9 cellular contexts compared by ENCODE assay signal in the genomic region with DNA sequence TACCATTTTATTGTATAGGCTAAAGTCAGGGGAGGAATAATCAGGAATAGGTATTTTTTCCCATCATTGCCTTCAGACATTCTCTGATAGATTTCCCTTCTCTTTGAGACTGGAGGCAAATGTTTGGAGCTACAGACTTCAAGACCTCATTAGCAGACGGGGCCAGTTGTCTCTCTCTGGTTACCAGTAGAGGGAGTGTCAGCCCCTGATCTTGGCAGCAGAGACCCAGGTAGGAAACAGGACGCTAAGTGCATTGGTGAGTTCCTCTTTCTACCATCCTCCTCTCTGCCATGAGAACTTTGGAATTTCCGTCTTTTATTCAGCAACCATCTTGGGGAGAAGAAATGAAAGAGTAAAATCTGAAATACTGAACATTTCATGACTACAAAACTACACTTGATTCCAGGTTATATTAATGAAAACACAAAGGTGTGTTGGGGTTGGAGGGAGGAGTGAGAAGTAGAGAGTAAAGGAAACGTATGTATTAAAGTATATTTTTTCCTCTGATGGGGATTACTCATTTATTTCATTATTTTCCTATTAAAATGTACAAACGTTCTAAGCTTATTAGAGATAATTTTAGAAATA.
DNase-seq lines count a peak whose midpoint lies in the region; ATAC-seq and TF ChIP-seq lines count a peak whose summit lies in the region.
"Had no signal": no experiment of that assay in that cellular context is flagged by ENCODE, and none has a peak within 500 bp of the region (broad histone marks: within the 10 kb centered on the region; RNA-seq: fewer than 3 reads in every experiment).

No MANE protein-coding gene starts in this region.

- H3K9ac ChIP-seq in PC-3 (ENCODE audit: low read length): no peak overlapping the region

- no peak overlapping the region for H2AFZ ChIP-seq in PC-3 (ENCODE audit: low read length)

- CTCF ChIA-PET in PC-3 (lab: Charles Lee): no interaction called here
- CTCF ChIA-PET in activated CD4-positive, alpha-beta memory T cell treated with anti-CD3 and anti-CD28 coated beads for 36 hours (lab: Charles Lee): no interaction called here

- H3K4me3 ChIP-seq in PC-3 (ENCODE audit: low read length): no peak overlapping the region

- H3K9me3 ChIP-seq in PC-3 (ENCODE audit: low read length): no peaks in the 10 kb centered on the region

- H3F3A ChIP-seq in PC-3 (ENCODE audit: low read length, unreplicated experiment): no peaks in the 10 kb centered on the region

- H3K27ac Mint-ChIP-seq in activated CD4-positive, alpha-beta memory T cell treated with anti-CD3 and anti-CD28 coated beads for 36 hours: no peak overlapping the region
- H3K27ac Mint-ChIP-seq: naive B cell had no signal

- no TSS peak for BruUV-seq in PC-3 (replicated peaks; lab: Mats Ljungman, UMichigan)

- H4K20me1 ChIP-seq in PC-3 (ENCODE audit: low read length): no peaks in the 10 kb centered on the region

- DNase-seq in PC-3: peak; percentile 60
- peak; percentile 65 for DNase-seq in globus pallidus (ENCODE audit: low spot score)
- DNase-seq in stimulated activated CD4-positive, alpha-beta T cell treated with anti-CD3 and anti-CD28 coated beads, Interleukin-15, amount 100 ng/mL, for 24 hours: no peak
- no peak for DNase-seq in activated CD4-positive, alpha-beta T cell treated with anti-CD3 and anti-CD28 coated beads, Interleukin-2, amount 50 U/mL, for 1 hour
- DNase-seq in activated CD4-positive, alpha-beta memory T cell treated with anti-CD3 and anti-CD28 coated beads for 36 hours: no peak
- DNase-seq: naive B cell had no signal

- no peak overlapping the region for H3K4me2 ChIP-seq in PC-3 (ENCODE audit: low read length)

- no peaks in the 10 kb centered on the region for H3K4me1 Mint-ChIP-seq in activated CD4-positive, alpha-beta memory T cell treated with anti-CD3 and anti-CD28 coated beads for 36 hours (ENCODE audit: low read depth)
- H3K4me1 Mint-ChIP-seq: naive B cell had no signal

- H3K36me3 Mint-ChIP-seq in activated CD4-positive, alpha-beta memory T cell treated with anti-CD3 and anti-CD28 coated beads for 36 hours: no peaks in the 10 kb centered on the region
- H3K36me3 Mint-ChIP-seq: naive B cell had no signal

- no peak overlapping the region for H3K27ac ChIP-seq in PC-3 (ENCODE audit: low read length)

- peaks cover 14% of the 10 kb centered on the region; the same call in 1 of the 2 replicates for H3K27me3 ChIP-seq in PC-3 (ENCODE audit: low read length)

- peak; percentile 54 for ATAC-seq in GM21447 (IDR thresholded peaks at IDR 0.05; ENCODE audit: unreplicated experiment)
- ATAC-seq in HG03565 (IDR thresholded peaks at IDR 0.05; ENCODE audit: unreplicated experiment): peak; percentile 76
- ATAC-seq in PC-3: peak; percentile 81

- no peaks in the 10 kb centered on the region for H3K79me2 ChIP-seq in PC-3 (ENCODE audit: low read length)

- H3K27me3 Mint-ChIP-seq in activated CD4-positive, alpha-beta memory T cell treated with anti-CD3 and anti-CD28 coated beads for 36 hours: no peaks in the 10 kb centered on the region

- no peaks in the 10 kb centered on the region for H3K4me1 ChIP-seq in PC-3 (ENCODE audit: insufficient read depth, low read length)

- H3K4me3 Mint-ChIP-seq in activated CD4-positive, alpha-beta memory T cell treated with anti-CD3 and anti-CD28 coated beads for 36 hours: no peak overlapping the region
- H3K4me3 Mint-ChIP-seq: naive B cell had no signal

- no peaks in the 10 kb centered on the region for H3K9me3 Mint-ChIP-seq in activated CD4-positive, alpha-beta memory T cell treated with anti-CD3 and anti-CD28 coated beads for 36 hours
- H3K9me3 Mint-ChIP-seq: naive B cell had no signal

- H3K9me2 ChIP-seq in PC-3 (replicated peaks; ENCODE audit: low read length): no peaks in the 10 kb centered on the region

- intact Hi-C loops in PC-3 (cut with micrococcal nuclease): no loop called here
- intact Hi-C loops in activated CD4-positive, alpha-beta memory T cell treated with anti-CD3 and anti-CD28 coated beads for 36 hours (cut with micrococcal nuclease): no loop called here

- POLR2A ChIA-PET in PC-3 (lab: Charles Lee; ENCODE audit: unreplicated experiment): no interaction called here
- POLR2A ChIA-PET in activated CD4-positive, alpha-beta memory T cell treated with anti-CD3 and anti-CD28 coated beads for 36 hours (lab: Charles Lee): no interaction called here

- H3K36me3 ChIP-seq in PC-3 (ENCODE audit: low read depth, low read length): no peaks in the 10 kb centered on the region

- TF ChIP-seq CTCF in GM12873 (IDR thresholded peaks at IDR 0.05; ENCODE audit: insufficient read depth, low read depth, low read length, missing control alignments) (peak; percentile 86), PC-3 (conservative IDR thresholded peaks at IDR 0.05; ENCODE audit: low read depth, low read length) (peak; percentile 77)

Comparison
In these comparisons a context has a peak if more than half of its experiments do, and no peak if none do; other contexts are left out.
1. DNase-seq: peak in PC-3 (single experiment) and globus pallidus (single experiment); none in stimulated activated CD4-positive, alpha-beta T cell treated with anti-CD3 and anti-CD28 coated beads, Interleukin-15, amount 100 ng/mL, for 24 hours (single experiment), activated CD4-positive, alpha-beta T cell treated with anti-CD3 and anti-CD28 coated beads, Interleukin-2, amount 50 U/mL, for 1 hour (single experiment) and activated CD4-positive, alpha-beta memory T cell treated with anti-CD3 and anti-CD28 coated beads for 36 hours (single experiment).
2. Peak in every context shown above with its lines, with median percentiles within 50 percentile points of each other: ATAC-seq.